In the genomic region with DNA sequence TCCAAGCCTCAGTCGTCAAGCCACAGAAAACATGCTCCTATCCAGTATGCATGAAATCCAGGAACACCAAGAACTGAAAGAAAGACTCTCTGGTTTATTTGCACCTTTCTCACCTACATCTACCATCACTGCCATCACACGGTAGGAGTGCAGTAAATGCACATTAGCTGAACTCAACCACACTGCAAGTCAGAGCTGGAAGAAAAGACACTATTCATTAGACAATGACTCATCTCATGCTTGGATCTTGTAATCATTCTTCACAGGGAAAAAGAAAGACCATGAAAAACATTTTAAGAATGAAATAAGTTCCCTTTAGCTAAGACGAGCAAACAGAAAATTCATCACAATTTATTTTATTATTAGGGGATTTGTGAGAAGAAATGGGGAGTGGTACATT, we compare ENCODE assay signal across 12 cellular contexts.
DNase-seq lines count a peak whose midpoint lies in the region; ATAC-seq and TF ChIP-seq lines count a peak whose summit lies in the region.
"Had no signal": no experiment of that assay in that cellular context is flagged by ENCODE, and none has a peak within 500 bp of the region (broad histone marks: within the 10 kb centered on the region; RNA-seq: fewer than 3 reads in every experiment).

No MANE protein-coding gene starts in this region.

- no peaks in the 10 kb centered on the region for H3K9me3 Mint-ChIP-seq in stimulated activated naive CD8-positive, alpha-beta T cell treated with anti-CD3 and anti-CD28 coated beads, Interleukin-15, amount 100 ng/mL, for 72 hours
- H3K9me3 Mint-ChIP-seq: stimulated activated naive CD8-positive, alpha-beta T cell treated with anti-CD3 and anti-CD28 coated beads, Interleukin-15, Interleukin-2, amounts not matched to agents 100 ng/mL and 50 ng/mL, for 24 hours had no signal

- peak overlapping the region; percentile 32 for H3K4me2 ChIP-seq in osteoblast (ENCODE audit: insufficient read depth, low read length)

- no peaks in the 10 kb centered on the region for H4K20me1 ChIP-seq in osteoblast (ENCODE audit: insufficient read depth, low read length)

- TF ChIP-seq CTCF in osteoblast (IDR thresholded peaks at IDR 0.05; ENCODE audit: extremely low read depth, low read depth, low read length) (no peak), right atrium auricular region (IDR thresholded peaks at IDR 0.05) (no peak)

- no peak overlapping the region for H3K27ac ChIP-seq in osteoblast (ENCODE audit: low read depth, low read length)
- H3K27ac ChIP-seq in right atrium auricular region = no peak overlapping the region

- H2AFZ ChIP-seq in osteoblast (ENCODE audit: low read length) = no peak overlapping the region

- ATAC-seq in esophagus mucosa = peak; percentile 87
- no peak for ATAC-seq in stimulated activated naive CD8-positive, alpha-beta T cell treated with anti-CD3 and anti-CD28 coated beads, Interleukin-15, amount 100 ng/mL, for 72 hours
- ATAC-seq: naive thymus-derived CD4-positive, alpha-beta T cell had no signal

- no peak overlapping the region for H3K4me3 ChIP-seq in osteoblast (ENCODE audit: insufficient read depth, low read length)
- H3K4me3 ChIP-seq in right atrium auricular region = no peak overlapping the region

- peaks cover 2% of the 10 kb centered on the region for H3K4me1 ChIP-seq in osteoblast (ENCODE audit: insufficient read depth, low read length)
- no peaks in the 10 kb centered on the region for H3K4me1 ChIP-seq in right atrium auricular region

- no peak overlapping the region for H3K4me3 Mint-ChIP-seq in stimulated activated naive CD8-positive, alpha-beta T cell treated with anti-CD3 and anti-CD28 coated beads, Interleukin-15, amount 100 ng/mL, for 72 hours
- H3K4me3 Mint-ChIP-seq: naive thymus-derived CD4-positive, alpha-beta T cell; stimulated activated naive CD8-positive, alpha-beta T cell treated with anti-CD3 and anti-CD28 coated beads, Interleukin-15, Interleukin-2, amounts not matched to agents 100 ng/mL and 50 ng/mL, for 24 hours had no signal

- DNase-seq in EH (ENCODE audit: low read depth) = peak; percentile 73
- DNase-seq in RPMI7951 (ENCODE audit: low read depth) = peak; percentile 63
- DNase-seq in osteoblast (ENCODE audit: insufficient read length, low spot score, missing footprints) = peak; percentile 80
- no peak for DNase-seq in DMS53 (lab: John Stamatoyannopoulos, UW)
- no peak for DNase-seq in retina
- no peak for DNase-seq in stimulated activated naive CD8-positive, alpha-beta T cell treated with anti-CD3 and anti-CD28 coated beads, Interleukin-15, amount 100 ng/mL, for 72 hours
- DNase-seq in right atrium auricular region (ENCODE audit: low spot score) = no peak
- DNase-seq: activated T-cell treated with anti-CD3 and anti-CD28 coated beads, Interleukin-2, amount 50 U/mL, for 1 hour; naive thymus-derived CD4-positive, alpha-beta T cell; NCI-H1092 treated with DMSO at 0.1 percent for 48 hours had no signal

- H3K36me3 ChIP-seq in osteoblast (ENCODE audit: insufficient read depth, low read length) = no peaks in the 10 kb centered on the region
- no peaks in the 10 kb centered on the region for H3K36me3 ChIP-seq in right atrium auricular region

- H3K27ac Mint-ChIP-seq in stimulated activated naive CD8-positive, alpha-beta T cell treated with anti-CD3 and anti-CD28 coated beads, Interleukin-15, amount 100 ng/mL, for 72 hours = no peak overlapping the region
- H3K27ac Mint-ChIP-seq: naive thymus-derived CD4-positive, alpha-beta T cell; stimulated activated naive CD8-positive, alpha-beta T cell treated with anti-CD3 and anti-CD28 coated beads, Interleukin-15, Interleukin-2, amounts not matched to agents 100 ng/mL and 50 ng/mL, for 24 hours had no signal

- H3K4me1 Mint-ChIP-seq in stimulated activated naive CD8-positive, alpha-beta T cell treated with anti-CD3 and anti-CD28 coated beads, Interleukin-15, amount 100 ng/mL, for 72 hours = no peaks in the 10 kb centered on the region
- H3K4me1 Mint-ChIP-seq: naive thymus-derived CD4-positive, alpha-beta T cell had no signal

- no peaks in the 10 kb centered on the region for H3K27me3 Mint-ChIP-seq in stimulated activated naive CD8-positive, alpha-beta T cell treated with anti-CD3 and anti-CD28 coated beads, Interleukin-15, amount 100 ng/mL, for 72 hours
- H3K27me3 Mint-ChIP-seq: stimulated activated naive CD8-positive, alpha-beta T cell treated with anti-CD3 and anti-CD28 coated beads, Interleukin-15, Interleukin-2, amounts not matched to agents 100 ng/mL and 50 ng/mL, for 24 hours had no signal

- no peaks in the 10 kb centered on the region for H3K9me3 ChIP-seq in osteoblast (ENCODE audit: low read depth, low read length)
- no peaks in the 10 kb centered on the region for H3K9me3 ChIP-seq in right atrium auricular region

- H3K27me3 ChIP-seq in osteoblast (ENCODE audit: insufficient read depth, low read length) = no peaks in the 10 kb centered on the region
- H3K27me3 ChIP-seq in right atrium auricular region = no peaks in the 10 kb centered on the region

- no peaks in the 10 kb centered on the region for H3K79me2 ChIP-seq in osteoblast (ENCODE audit: insufficient read depth, low read length)

Comparison
In these comparisons a context has a peak if more than half of its experiments do, and no peak if none do; other contexts are left out.
1. DNase-seq: peak in EH (single experiment), RPMI7951 (single experiment) and osteoblast (single experiment); none in DMS53 (single experiment), retina (single experiment), stimulated activated naive CD8-positive, alpha-beta T cell treated with anti-CD3 and anti-CD28 coated beads, Interleukin-15, amount 100 ng/mL, for 72 hours (0 of 2) and right atrium auricular region (single experiment).